In the genomic region with DNA sequence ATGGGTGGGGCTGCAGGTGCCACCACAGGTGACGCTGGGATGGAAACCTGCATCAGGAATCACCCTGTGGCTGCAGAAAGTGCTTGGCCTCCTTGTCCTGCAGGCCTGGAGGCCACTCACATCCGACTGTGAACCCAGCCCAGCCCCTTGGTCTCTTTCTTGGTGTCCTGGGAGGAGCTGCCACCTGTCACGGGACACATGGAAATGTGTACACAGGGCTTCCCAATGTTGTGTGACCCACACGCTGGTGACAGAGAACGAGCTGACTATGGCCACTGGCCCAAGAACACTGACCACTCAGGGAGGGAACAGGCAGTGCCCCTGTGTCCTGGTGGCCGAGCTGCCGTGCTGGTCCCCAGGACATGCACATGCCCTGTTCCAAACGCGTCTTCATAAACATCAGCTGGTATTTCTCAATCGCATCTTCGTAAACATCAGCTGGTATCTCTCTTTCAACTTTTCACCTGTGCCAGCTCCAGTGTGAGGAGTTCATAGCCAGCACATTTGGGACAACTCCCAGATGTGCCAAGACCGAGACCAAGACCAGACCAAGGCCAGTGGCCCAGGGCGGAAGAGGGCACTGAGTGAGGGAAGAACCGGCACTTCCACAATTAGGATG, we compare ENCODE assay signal across 20 cellular contexts. TPM values are rescaled to one million over a fixed set of nuclear protein-coding genes. Genes with fewer than 3 reads are reported as not detected.
DNase-seq lines count a peak whose midpoint lies in the region; ATAC-seq and TF ChIP-seq lines count a peak whose summit lies in the region.
"Had no signal": no experiment of that assay in that cellular context is flagged by ENCODE, and none has a peak within 500 bp of the region (broad histone marks: within the 10 kb centered on the region; RNA-seq: fewer than 3 reads in every experiment).

No MANE protein-coding gene starts in this region.

- TF ChIP-seq RAD21 in IMR-90 (IDR thresholded peaks at IDR 0.05; ENCODE audit: low read length), result no peak

- H3K14ac ChIP-seq in IMR-90 (replicated peaks; ENCODE audit: low read depth, low read length), result no peak overlapping the region

- no peak overlapping the region for H2BK20ac ChIP-seq in IMR-90 (ENCODE audit: low read depth, low read length)

- H3K4me1 ChIP-seq in BLaER1 (peaks cover 46% of the 10 kb centered on the region), IMR-90 (ENCODE audit: control insufficient read depth, insufficient read depth, low read length) (peaks cover 7% of the 10 kb centered on the region), left lung (no peaks in the 10 kb centered on the region), sigmoid colon (peaks cover 0 to 11% (median 0%) of the 10 kb centered on the region in 4 donors), MM.1S (ENCODE audit: low read length) (no peaks in the 10 kb centered on the region)

- intact Hi-C loops in IMR-90 (cut with micrococcal nuclease) (no loop called here), left lung (cut with DNase I) (no loop called here), sigmoid colon (cut with DNase I) (no loop called here)

- CTCF ChIA-PET in IMR-90 (lab: Yijun Ruan, JAX), result no interaction called here

- dilution Hi-C loops in IMR-90 (cut with HindIII; ENCODE audit: low sequenced_read_pairs, unreplicated experiment), result no loop called here

- no peak for ATAC-seq in IMR-90 (ENCODE audit: low read depth)
- ATAC-seq in left lung, result no peak
- no peak for ATAC-seq in GM19455 (IDR thresholded peaks at IDR 0.05; ENCODE audit: unreplicated experiment)

- DNase-seq in IMR-90, result no peak
- DNase-seq in left lung, result peak; percentile 17 to 47
- peak; percentile 64 for DNase-seq in sigmoid colon
- no peak for DNase-seq in MM.1S
- no peak for DNase-seq in NCI-H1694 treated with DMSO at 0.1 percent for 48 hours (lab: John Stamatoyannopoulos, UW)
- DNase-seq: ACHN; AML-193; Caco-2; CD4-positive, CD25-positive, alpha-beta regulatory T cell; DMS153; HFFc6; NCI-H1105; NCI-H1694; NCI-H2107; NCI-H524 treated with DMSO at 0.1 percent for 48 hours; SIG-M5 had no signal

- H3K4me2 ChIP-seq in BLaER1, result peak overlapping the region; percentile 85; the same call in 1 of the 2 replicates
- H3K4me2 ChIP-seq in IMR-90 (ENCODE audit: low read depth, low read length), result no peak overlapping the region
- no peak overlapping the region for H3K4me2 ChIP-seq in MM.1S (ENCODE audit: low read depth, low read length)

- peak overlapping the region; percentile 34; the same call in 1 of the 2 replicates for H4K91ac ChIP-seq in IMR-90 (ENCODE audit: insufficient read depth, low read depth, low read length)

- no peak overlapping the region for H3K27ac ChIP-seq in BLaER1
- H3K27ac ChIP-seq in IMR-90 (ENCODE audit: insufficient read depth, low read length), result no peak overlapping the region
- no peak overlapping the region for H3K27ac ChIP-seq in left lung
- H3K27ac ChIP-seq in sigmoid colon, result peak overlapping the region in 1 of 4 donors; percentile 78
- H3K27ac ChIP-seq in MM.1S (ENCODE audit: low read length), result no peak overlapping the region
- H3K27ac ChIP-seq: Peyer's patch had no signal

- H3K79me1 ChIP-seq in IMR-90 (ENCODE audit: low read depth in 1 of 2, low read length in 2 of 2), result no peaks in the 10 kb centered on the region

- H2AK9ac ChIP-seq in IMR-90 (replicated peaks; ENCODE audit: low read depth, low read length, poor library complexity), result no peak overlapping the region

- H2AFZ ChIP-seq in IMR-90 (replicated peaks; ENCODE audit: low read length, poor library complexity) (no peak overlapping the region), MM.1S (ENCODE audit: low read length) (no peak overlapping the region)

- H3K9ac ChIP-seq in BLaER1, result no peak overlapping the region
- no peak overlapping the region for H3K9ac ChIP-seq in IMR-90 (ENCODE audit: low read depth, low read length)
- no peak overlapping the region for H3K9ac ChIP-seq in MM.1S (ENCODE audit: low read length)

- TF ChIP-seq CTCF in IMR-90 (conservative IDR thresholded peaks at IDR 0.05; ENCODE audit: low read depth, low read length), result no peak
- no peak for TF ChIP-seq CTCF in left lung (IDR thresholded peaks at IDR 0.05)
- TF ChIP-seq CTCF in sigmoid colon (IDR thresholded peaks at IDR 0.05), result no peak
- no peak for TF ChIP-seq CTCF in MM.1S (IDR thresholded peaks at IDR 0.05; ENCODE audit: low read length)

- no peak overlapping the region for H3K18ac ChIP-seq in IMR-90 (ENCODE audit: low read depth, low read length)

- H3K4me3 ChIP-seq in BLaER1, result no peak overlapping the region
- no peak overlapping the region for H3K4me3 ChIP-seq in IMR-90 (ENCODE audit: insufficient read depth, low read depth, low read length)
- no peak overlapping the region for H3K4me3 ChIP-seq in left lung
- H3K4me3 ChIP-seq in sigmoid colon, result no peak overlapping the region
- no peak overlapping the region for H3K4me3 ChIP-seq in MM.1S (ENCODE audit: low read length)
- H3K4me3 ChIP-seq: MG63, Peyer's patch had no signal

- no peak overlapping the region for H3K4ac ChIP-seq in IMR-90 (ENCODE audit: low read depth, low read length)

- H3K36me3 ChIP-seq in BLaER1, result no peaks in the 10 kb centered on the region
- H3K36me3 ChIP-seq in IMR-90 (ENCODE audit: control insufficient read depth, insufficient read depth, low read length), result no peaks in the 10 kb centered on the region
- H3K36me3 ChIP-seq in left lung, result no peaks in the 10 kb centered on the region
- no peaks in the 10 kb centered on the region for H3K36me3 ChIP-seq in sigmoid colon
- H3K36me3 ChIP-seq in MM.1S (replicated peaks; ENCODE audit: insufficient read depth, low read length), result no peaks in the 10 kb centered on the region
- H3K36me3 ChIP-seq: MG63, Peyer's patch had no signal

- no peaks in the 10 kb centered on the region for H3K9me3 ChIP-seq in BLaER1
- no peaks in the 10 kb centered on the region for H3K9me3 ChIP-seq in IMR-90 (ENCODE audit: control insufficient read depth, insufficient read depth, low read length)
- no peaks in the 10 kb centered on the region for H3K9me3 ChIP-seq in left lung
- H3K9me3 ChIP-seq in sigmoid colon, result no peaks in the 10 kb centered on the region
- no peaks in the 10 kb centered on the region for H3K9me3 ChIP-seq in MM.1S (replicated peaks; ENCODE audit: insufficient read depth, low read length)
- H3K9me3 ChIP-seq: Caco-2, MG63, Peyer's patch had no signal

- 0 out of 2 replicates have a peak overlapping the region, but pooled peaks have one; percentile 58 for H2AK5ac ChIP-seq in IMR-90 (ENCODE audit: low read depth, low read length)

- in situ Hi-C loops in IMR-90 (cut with MboI; ENCODE audit: low sequenced_read_pairs), result no loop called here

- no peaks in the 10 kb centered on the region for H3K27me3 ChIP-seq in BLaER1
- H3K27me3 ChIP-seq in IMR-90 (ENCODE audit: control insufficient read depth, insufficient read depth, low read length), result peaks cover 11% of the 10 kb centered on the region
- H3K27me3 ChIP-seq in left lung, result no peaks in the 10 kb centered on the region
- H3K27me3 ChIP-seq in sigmoid colon, result no peaks in the 10 kb centered on the region
- peaks cover 64% of the 10 kb centered on the region for H3K27me3 ChIP-seq in MM.1S (replicated peaks; ENCODE audit: insufficient read depth, low read length)
- H3K27me3 ChIP-seq: MG63, Peyer's patch had no signal

- BruUV-seq in IMR-90 (replicated peaks; lab: Mats Ljungman, UMichigan), result no TSS peak

- H4K20me1 ChIP-seq in BLaER1 (0 out of 2 replicates have a peak, but pooled peaks cover 9% of the 10 kb centered on the region), IMR-90 (ENCODE audit: insufficient read depth, low read length) (no peaks in the 10 kb centered on the region), MM.1S (ENCODE audit: insufficient read depth, low read length) (no peaks in the 10 kb centered on the region)

- no peak overlapping the region for H2BK15ac ChIP-seq in IMR-90 (ENCODE audit: low read depth, low read length)

- H3K9me2 ChIP-seq in MM.1S (replicated peaks; ENCODE audit: insufficient read depth, low read length), result no peaks in the 10 kb centered on the region

- WGBS in IMR-90 (ENCODE audit: extremely low coverage in 2 of 2, insufficient read length in 1 of 2), 2 experiments, result 74% methylated on average over 6 of the region's 14 CpGs; no CpG with 5 or more reads in 1 of the 2 experiments
- 85 to 91% methylated on average over 14 of the region's 14 CpGs for WGBS in sigmoid colon, 2 donors

- POLR2A ChIA-PET in IMR-90 (lab: Charles Lee; ENCODE audit: unreplicated experiment), result no interaction called here

- H4K8ac ChIP-seq in IMR-90 (ENCODE audit: low read depth in 2 of 2, low read length in 2 of 2), result no peak overlapping the region

- no peaks in the 10 kb centered on the region for H3K79me2 ChIP-seq in MM.1S (ENCODE audit: low read length)

- TF ChIP-seq POLR2A in IMR-90 (IDR thresholded peaks at IDR 0.05; ENCODE audit: low read depth, low read length), result no peak
- no peak for TF ChIP-seq POLR2A in sigmoid colon (IDR thresholded peaks at IDR 0.05)

- H3K23ac ChIP-seq in IMR-90 (ENCODE audit: low read depth, low read length), result no peak overlapping the region

- no peak overlapping the region for H3K56ac ChIP-seq in IMR-90 (ENCODE audit: extremely low read depth, insufficient read depth, low read length)

- H3F3A ChIP-seq in MM.1S (ENCODE audit: insufficient read depth, low read length), result no peaks in the 10 kb centered on the region

- H3K9me1 ChIP-seq in IMR-90 (ENCODE audit: insufficient read depth, low read length), result no peaks in the 10 kb centered on the region; the same call in 1 of the 2 replicates

- H4K5ac ChIP-seq in IMR-90 (ENCODE audit: low read depth, low read length), result no peak overlapping the region

- H2BK120ac ChIP-seq in IMR-90 (ENCODE audit: low read depth, low read length), result peak overlapping the region; percentile 21; the same call in 1 of the 2 replicates

- TF ChIP-seq EP300 in sigmoid colon (IDR thresholded peaks at IDR 0.05), result no peak

- H2BK5ac ChIP-seq in IMR-90 (ENCODE audit: low read depth, low read length, poor library complexity, severe bottlenecking), result no peak overlapping the region

TF ChIP-seq in IMR-90, 13 proteins besides CTCF, POLR2A, EP300 and RAD21 (continues in another document):
- TF ChIP-seq CHD1 (IDR thresholded peaks at IDR 0.05; ENCODE audit: low read depth, low read length) (no peak), RCOR1 (IDR thresholded peaks at IDR 0.05; ENCODE audit: insufficient replicate concordance, low read length) (no peak)

RNA-seq across cellular contexts. Expression of gene INPP5A, which starts 57.9 kb away (rescaled TPM):
- total RNA-seq in IMR-90 (2012; rRNA removed) (31.7 and 36.7 TPM in 2 replicates), left lung (10 to 100 TPM; 32.0 to 37.0 TPM), sigmoid colon (100 to 1,000 TPM; 100 to 132 (median 112) TPM)
- polyA plus RNA-seq in IMR-90 (2012; rRNA removed) (20.6 and 21.4 TPM in 2 replicates), sigmoid colon (10 to 100 TPM; 17.6 to 21.0 (median 20.3) TPM)
- polyA plus RNA-seq in IMR-90 (2012; cell fraction: cytosol; rRNA removed), result 15.9 and 20.4 TPM in 2 replicates
- polyA plus RNA-seq in IMR-90 (2012; cell fraction: nucleus; rRNA removed; ENCODE audit: low replicate concordance), result 12.2 and 16.8 TPM in 2 replicates

Comparison
In these comparisons a context has a peak if more than half of its experiments do, and no peak if none do; other contexts are left out.
1. DNase-seq: peak in left lung (2 of 2) and sigmoid colon (single experiment); none in IMR-90 (single experiment), MM.1S (single experiment) and NCI-H1694 treated with DMSO at 0.1 percent for 48 hours (single experiment).